Comparison of ENCODE assay signal across 29 cellular contexts in genomic region chr10:13401142-13401541, GRCh38.
"Had no signal": no experiment of that assay in that cellular context is flagged by ENCODE, and none has a peak within 500 bp of the region (broad histone marks: within the 10 kb centered on the region; RNA-seq: fewer than 3 reads in every experiment).

No MANE protein-coding gene starts in this region.

- H3K27ac ChIP-seq: ascending aorta, breast epithelium, cardiac muscle cell, colonic mucosa, epithelial cell of prostate, esophagus squamous epithelium had no signal

- DNase-seq: activated CD4-positive, alpha-beta memory T cell treated with anti-CD3 and anti-CD28 coated beads, Interleukin-2, amount 10 ng/mL, durations not matched to agents 7 days and 5 days; activated CD4-positive, alpha-beta T cell treated with anti-CD3 and anti-CD28 coated beads for 1 hour; activated CD4-positive, alpha-beta T cell treated with anti-CD3 and anti-CD28 coated beads for 4 hours; activated CD4-positive, alpha-beta T cell treated with anti-CD3 and anti-CD28 coated beads, Interleukin-2, amount 10 ng/mL, durations not matched to agents 7 days and 5 days; activated CD4-positive, alpha-beta T cell treated with anti-CD3 and anti-CD28 coated beads, Interleukin-2, amount 50 U/mL, for 4 hours; activated CD8-positive, alpha-beta memory T cell treated with anti-CD3 and anti-CD28 coated beads, Interleukin-2, amount 50 U/mL, for 48 hours; activated gamma-delta T cell; activated naive CD4-positive, alpha-beta T cell; activated naive CD4-positive, alpha-beta T cell treated with anti-CD3 and anti-CD28 coated beads, Interleukin-2, amount 10 ng/mL, durations not matched to agents 7 days and 5 days; activated naive CD8-positive, alpha-beta T cell treated with anti-CD3 and anti-CD28 coated beads, Interleukin-2, amount 10 ng/mL, durations not matched to agents 7 days and 5 days; activated T-cell treated with anti-CD3 and anti-CD28 coated beads for 4 hours; activated T-cell treated with anti-CD3 and anti-CD28 coated beads, Interleukin-2, amount 50 U/mL, for 24 hours; activated T-cell treated with anti-CD3 and anti-CD28 coated beads, Interleukin-2, amount 50 U/mL, for 72 hours; central memory CD4-positive, alpha-beta T cell; cerebellar nuclear complex; colonic mucosa; effector CD8-positive, alpha-beta T cell; esophagus squamous epithelium; head of caudate nucleus; T-helper 2 cell had no signal

- FAIRE-seq: endometrium, endothelial cell of umbilical vein, frontal cortex, TTC549 had no signal

- H3K27me3 ChIP-seq: ascending aorta, breast epithelium, cardiac muscle cell, colonic mucosa had no signal

- H3K4me3 ChIP-seq: ascending aorta, breast epithelium, cardiac muscle cell, colonic mucosa, esophagus squamous epithelium had no signal

- ATAC-seq: activated naive CD4-positive, alpha-beta T cell treated with anti-CD3 and anti-CD28 coated beads, Interleukin-2, amount 50 U/mL, for 72 hours; activated T-cell treated with anti-CD3 and anti-CD28 coated beads, Interleukin-2, amount 50 U/mL, for 72 hours had no signal

- H3K9me3 ChIP-seq: ascending aorta, breast epithelium, colonic mucosa, esophagus squamous epithelium had no signal

- H3K4me1 ChIP-seq: ascending aorta, breast epithelium, colonic mucosa had no signal

- H3K36me3 ChIP-seq: ascending aorta, breast epithelium, cardiac muscle cell, colonic mucosa, esophagus squamous epithelium had no signal
